In the genomic region with DNA sequence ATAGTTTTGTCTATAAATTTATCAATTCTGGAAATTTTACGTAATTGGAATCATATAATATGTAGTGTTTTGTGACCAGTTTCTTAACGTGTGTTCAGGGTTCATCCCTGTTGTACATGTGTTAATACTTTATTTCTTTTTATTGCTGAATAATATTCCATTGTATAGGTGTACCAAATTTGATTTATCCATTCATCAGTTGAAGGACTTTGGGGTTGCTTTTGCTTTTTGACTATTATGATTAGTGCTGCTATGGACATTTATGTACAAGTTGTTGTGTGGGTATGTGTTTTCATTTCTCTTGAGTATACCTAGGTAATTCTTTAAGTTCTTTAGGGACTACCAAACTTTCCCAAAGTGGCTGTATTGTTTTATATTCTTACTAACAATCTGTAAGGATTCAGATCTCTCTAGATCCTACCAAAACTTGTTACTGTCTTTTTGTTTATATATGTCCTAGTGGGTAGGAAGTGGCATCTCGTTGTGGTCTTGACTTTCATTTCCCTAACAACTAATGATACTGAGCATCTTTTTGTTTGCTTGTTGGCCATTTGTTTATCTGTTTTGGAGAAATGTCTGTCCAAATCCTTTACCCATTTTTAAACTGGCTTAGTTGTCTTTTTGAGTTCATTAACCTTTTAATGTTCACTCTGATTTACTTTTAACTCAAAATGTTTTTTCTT, we compare ENCODE assay signal across 12 cellular contexts. TPM values are rescaled to one million over a fixed set of nuclear protein-coding genes. Genes with fewer than 3 reads are reported as not detected.
DNase-seq lines count a peak whose midpoint lies in the region; ATAC-seq and TF ChIP-seq lines count a peak whose summit lies in the region.
"Had no signal": no experiment of that assay in that cellular context is flagged by ENCODE, and none has a peak within 500 bp of the region (broad histone marks: within the 10 kb centered on the region; RNA-seq: fewer than 3 reads in every experiment).

No MANE protein-coding gene starts in this region.

- H3K4me2 ChIP-seq in SK-N-SH = no peak overlapping the region
- H3K4me2 ChIP-seq in fibroblast of lung (ENCODE audit: extremely low read depth, insufficient read depth, low read length) = peak overlapping the region; percentile 48

- TF ChIP-seq CTCF in SK-N-SH (IDR thresholded peaks at IDR 0.05) = no peak
- TF ChIP-seq CTCF in fibroblast of lung (conservative IDR thresholded peaks at IDR 0.05 in 1 of 2, IDR thresholded peaks at IDR 0.05 in 1 of 2; ENCODE audit: low read depth in 1 of 2, low read length in 2 of 2) = no peak

- H3K27me3 ChIP-seq in SK-N-SH (ENCODE audit: insufficient read depth) (no peaks in the 10 kb centered on the region), fibroblast of lung (ENCODE audit: control insufficient read depth, insufficient read depth, low read length) (no peaks in the 10 kb centered on the region)

- CTCF ChIA-PET in SK-N-SH (lab: Yijun Ruan, JAX) = no interaction called here

- no peaks in the 10 kb centered on the region for H3K9me2 ChIP-seq in SK-N-SH

- peaks cover 11% of the 10 kb centered on the region for H3F3A ChIP-seq in SK-N-SH (replicated peaks; ENCODE audit: insufficient read depth)

- ATAC-seq in SK-N-SH treated with all-trans-retinoic acid at 6 μM for 48 hours = no peak
- peak; percentile 80 for ATAC-seq in GM21717 (IDR thresholded peaks at IDR 0.05; ENCODE audit: unreplicated experiment)
- peak; percentile 76 for ATAC-seq in HG03280 (IDR thresholded peaks at IDR 0.05; ENCODE audit: unreplicated experiment)
- ATAC-seq: activated T-cell treated with anti-CD3 and anti-CD28 coated beads, Interleukin-2, amount 50 U/mL, for 72 hours had no signal

- H3K36me3 ChIP-seq in SK-N-SH (replicated peaks in 1 of 2; ENCODE audit: control insufficient read depth in 1 of 2, insufficient read depth in 2 of 2, low read length in 1 of 2) (no peaks in the 10 kb centered on the region), fibroblast of lung (ENCODE audit: control insufficient read depth, insufficient read depth, low read length) (no peaks in the 10 kb centered on the region)

- H3K9ac ChIP-seq in SK-N-SH = peak overlapping the region; percentile 28; the same call in 1 of the 2 replicates
- no peak overlapping the region for H3K9ac ChIP-seq in fibroblast of lung (ENCODE audit: insufficient read depth, low read length)
- H3K9ac ChIP-seq: parathyroid adenoma had no signal

- POLR2A ChIA-PET in SK-N-SH (lab: Yijun Ruan, JAX) = interaction anchor here (0.6 kb wide), 1 partner anchor 1277 kb away, joined by 3 read pairs; a partner anchor contains a TSS

- H2AFZ ChIP-seq in SK-N-SH (ENCODE audit: low read depth) = peak overlapping the region; percentile 36; the same call in 1 of the 2 replicates
- peak overlapping the region; percentile 50 for H2AFZ ChIP-seq in fibroblast of lung (ENCODE audit: low read length)
- H2AFZ ChIP-seq: parathyroid adenoma had no signal

- peaks cover 90% of the 10 kb centered on the region for H3K79me2 ChIP-seq in SK-N-SH (ENCODE audit: insufficient read depth)
- H3K79me2 ChIP-seq in fibroblast of lung (ENCODE audit: control insufficient read depth, insufficient read depth, low read length) = peaks cover 53% of the 10 kb centered on the region

- DNase-seq in SK-N-SH (no peak), fibroblast of lung (ENCODE audit: low read depth in 2 of 2) (no peak), T-helper 9 cell (no peak), caudate nucleus (lab: John Stamatoyannopoulos, UW) (no peak)
- no peak for DNase-seq in activated effector memory CD4-positive, alpha-beta T cell treated with Interleukin-2 at 50 U/mL for 16 hours
- DNase-seq: activated T-cell treated with anti-CD3 and anti-CD28 coated beads, Interleukin-2, amount 50 U/mL, for 72 hours; hypothalamus; stimulated activated CD4-positive, alpha-beta T cell treated with anti-CD3 and anti-CD28 coated beads, Interleukin-2, amount 100 ng/mL, for 24 hours had no signal

- H3K4me3 ChIP-seq in SK-N-SH (ENCODE audit: low read depth in 2 of 2, low read length in 1 of 2) (no peak overlapping the region), fibroblast of lung (replicated peaks in 1 of 4; ENCODE audit: control extremely low read depth in 1 of 4, insufficient read depth in 1 of 4, low read depth in 3 of 4, low read length in 4 of 4) (no peak overlapping the region)

- H3K9me3 ChIP-seq in SK-N-SH (no peaks in the 10 kb centered on the region), fibroblast of lung (ENCODE audit: control insufficient read depth, insufficient read depth, low read depth, low read length) (no peaks in the 10 kb centered on the region)

- TF ChIP-seq EP300 in SK-N-SH (IDR thresholded peaks at IDR 0.05; ENCODE audit: borderline replicate concordance in 1 of 2, low read depth in 1 of 2, low read length in 1 of 2) = no peak

- peak overlapping the region in 1 of 2 experiments; percentile 71; a peak in 2 of 4 replicates for H3K27ac ChIP-seq in SK-N-SH (ENCODE audit: low read depth in 2 of 2, low read length in 1 of 2)
- peak overlapping the region; percentile 71 for H3K27ac ChIP-seq in fibroblast of lung (ENCODE audit: insufficient read depth, low read length)
- no peak overlapping the region for H3K27ac ChIP-seq in caudate nucleus (ENCODE audit: low read depth, low read length)
- H3K27ac ChIP-seq: parathyroid adenoma had no signal

- no peak for TF ChIP-seq RAD21 in SK-N-SH (IDR thresholded peaks at IDR 0.05; ENCODE audit: low read length)

- no peaks in the 10 kb centered on the region for H3K4me1 ChIP-seq in SK-N-SH (ENCODE audit: control insufficient read depth in 1 of 2, insufficient read depth in 2 of 2, low read depth in 1 of 2, low read length in 1 of 2)
- no peaks in the 10 kb centered on the region for H3K4me1 ChIP-seq in fibroblast of lung (ENCODE audit: control insufficient read depth, extremely low read depth, insufficient read depth, low read length)
- H3K4me1 ChIP-seq: parathyroid adenoma had no signal

- 81% methylated on average over 3 of the region's 3 CpGs for WGBS in SK-N-SH (ENCODE audit: low lambda C conversion rate)

- H4K20me1 ChIP-seq in SK-N-SH (ENCODE audit: insufficient read depth) (no peaks in the 10 kb centered on the region), fibroblast of lung (ENCODE audit: control insufficient read depth, extremely low read depth, insufficient read depth, low read length) (no peaks in the 10 kb centered on the region)

TF ChIP-seq in SK-N-SH, 30 proteins besides CTCF, POLR2A, EP300 and RAD21 (continues in another document):
- no peak for TF ChIP-seq FOXM1 (IDR thresholded peaks at IDR 0.05; ENCODE audit: low read depth)
- no peak for TF ChIP-seq RCOR1 (IDR thresholded peaks at IDR 0.05; ENCODE audit: low read length)
- no peak for TF ChIP-seq TCF12 (IDR thresholded peaks at IDR 0.05)
- TF ChIP-seq, protein P1, sequence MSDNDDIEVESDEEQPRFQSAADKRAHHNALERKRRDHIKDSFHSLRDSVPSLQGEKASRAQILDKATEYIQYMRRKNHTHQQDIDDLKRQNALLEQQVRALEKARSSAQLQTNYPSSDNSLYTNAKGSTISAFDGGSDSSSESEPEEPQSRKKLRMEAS (IDR thresholded peaks at IDR 0.05; ENCODE audit: low read depth) = no peak
- TF ChIP-seq, protein P2, sequence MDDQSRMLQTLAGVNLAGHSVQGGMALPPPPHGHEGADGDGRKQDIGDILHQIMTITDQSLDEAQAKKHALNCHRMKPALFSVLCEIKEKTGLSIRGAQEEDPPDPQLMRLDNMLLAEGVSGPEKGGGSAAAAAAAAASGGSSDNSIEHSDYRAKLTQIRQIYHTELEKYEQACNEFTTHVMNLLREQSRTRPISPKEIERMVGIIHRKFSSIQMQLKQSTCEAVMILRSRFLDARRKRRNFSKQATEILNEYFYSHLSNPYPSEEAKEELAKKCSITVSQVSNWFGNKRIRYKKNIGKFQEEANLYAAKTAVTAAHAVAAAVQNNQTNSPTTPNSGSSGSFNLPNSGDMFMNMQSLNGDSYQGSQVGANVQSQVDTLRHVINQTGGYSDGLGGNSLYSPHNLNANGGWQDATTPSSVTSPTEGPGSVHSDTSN (IDR thresholded peaks at IDR 0.05) = no peak

TF ChIP-seq in SK-N-SH treated with all-trans-retinoic acid at 6 μM for 48 hours, 23 proteins besides CTCF, POLR2A, EP300 and RAD21:
- TF ChIP-seq GLIS3 (CRISPR knock-in tag; IDR thresholded peaks at IDR 0.05) = no peak
- no peak for TF ChIP-seq ZC3H10 (CRISPR knock-in tag; IDR thresholded peaks at IDR 0.05)
- no peak for TF ChIP-seq ZNF70 (CRISPR knock-in tag; IDR thresholded peaks at IDR 0.05)
- TF ChIP-seq OSR1 (CRISPR knock-in tag; IDR thresholded peaks at IDR 0.05) = no peak
- TF ChIP-seq SNAI2 (CRISPR knock-in tag; IDR thresholded peaks at IDR 0.05) = no peak
- no peak for TF ChIP-seq ISL1 (CRISPR knock-in tag; IDR thresholded peaks at IDR 0.05)
- TF ChIP-seq, protein P3, sequence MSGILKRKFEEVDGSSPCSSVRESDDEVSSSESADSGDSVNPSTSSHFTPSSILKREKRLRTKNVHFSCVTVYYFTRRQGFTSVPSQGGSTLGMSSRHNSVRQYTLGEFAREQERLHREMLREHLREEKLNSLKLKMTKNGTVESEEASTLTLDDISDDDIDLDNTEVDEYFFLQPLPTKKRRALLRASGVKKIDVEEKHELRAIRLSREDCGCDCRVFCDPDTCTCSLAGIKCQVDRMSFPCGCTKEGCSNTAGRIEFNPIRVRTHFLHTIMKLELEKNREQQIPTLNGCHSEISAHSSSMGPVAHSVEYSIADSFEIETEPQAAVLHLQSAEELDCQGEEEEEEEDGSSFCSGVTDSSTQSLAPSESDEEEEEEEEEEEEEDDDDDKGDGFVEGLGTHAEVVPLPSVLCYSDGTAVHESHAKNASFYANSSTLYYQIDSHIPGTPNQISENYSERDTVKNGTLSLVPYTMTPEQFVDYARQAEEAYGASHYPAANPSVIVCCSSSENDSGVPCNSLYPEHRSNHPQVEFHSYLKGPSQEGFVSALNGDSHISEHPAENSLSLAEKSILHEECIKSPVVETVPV (CRISPR knock-in tag; IDR thresholded peaks at IDR 0.05) = no peak
- TF ChIP-seq ZNF565 (CRISPR knock-in tag; conservative IDR thresholded peaks at IDR 0.05; ENCODE audit: low read depth) = no peak
- no peak for TF ChIP-seq ARNTL (CRISPR knock-in tag; IDR thresholded peaks at IDR 0.05; ENCODE audit: borderline replicate concordance, low read depth)

RNA-seq across cellular contexts. Expression of a gene that starts 14.9 kb away (rescaled TPM):
- polyA plus RNA-seq in SK-N-SH (2012; rRNA removed) (8.6 and 9.1 TPM in 2 replicates), fibroblast of lung (11.5 and 26.8 TPM in 2 replicates)
- 11.5 and 15.9 TPM in 2 replicates for polyA plus RNA-seq in SK-N-SH (2012; cell fraction: cytosol; rRNA removed)
- polyA plus RNA-seq in SK-N-SH (2012; cell fraction: nucleus; rRNA removed) = 3.9 and 6.4 TPM in 2 replicates
- 24.9 and 40.3 TPM in 2 replicates for total RNA-seq in fibroblast of lung
- polyA plus RNA-seq in fibroblast of lung (2012) = 9.5 and 19.9 TPM in 2 replicates
- polyA minus RNA-seq in fibroblast of lung (ENCODE audit: low replicate concordance) = 1.4 and 2.7 TPM in 2 replicates
